Comparison of ENCODE assay signal across 21 cellular contexts in the genomic region with DNA sequence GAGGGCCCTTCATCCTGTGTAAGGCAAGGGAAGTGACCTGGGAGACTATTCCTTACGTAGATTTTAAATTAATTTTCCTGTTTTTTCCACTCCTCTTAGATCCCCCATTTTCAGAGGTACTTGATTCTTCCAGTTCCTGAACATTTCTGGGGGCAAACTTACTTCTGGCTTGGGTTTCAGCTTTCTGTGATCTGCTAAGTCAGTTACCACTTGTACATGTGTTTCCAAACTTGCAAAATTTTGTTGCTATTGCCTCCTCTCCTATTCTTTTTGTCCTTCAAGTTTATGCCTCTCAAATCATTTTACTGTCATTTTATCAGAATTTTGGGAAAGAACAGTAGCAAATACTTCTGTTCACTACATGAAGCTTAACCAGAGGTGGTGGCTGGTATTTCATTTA.
"Had no signal": no experiment of that assay in that cellular context is flagged by ENCODE, and none has a peak within 500 bp of the region (broad histone marks: within the 10 kb centered on the region; RNA-seq: fewer than 3 reads in every experiment).

No MANE protein-coding gene starts in this region.

- DNase-seq: activated CD4-positive, alpha-beta T cell treated with anti-CD3 and anti-CD28 coated beads for 48 hours; activated CD4-positive, alpha-beta T cell treated with anti-CD3 and anti-CD28 coated beads, Interleukin-2, amount 50 U/mL, for 4 hours; activated CD4-positive, CD25-positive, alpha-beta regulatory T cell treated with anti-CD3 and anti-CD28 coated beads, Interleukin-2, amount 50 U/mL, for 72 hours; activated CD8-positive, alpha-beta memory T cell treated with anti-CD3 and anti-CD28 coated beads, Interleukin-2, amount 10 ng/mL, durations not matched to agents 7 days and 5 days; activated gamma-delta T cell; activated naive CD4-positive, alpha-beta T cell treated with anti-CD3 and anti-CD28 coated beads for 36 hours; activated naive CD8-positive, alpha-beta T cell treated with anti-CD3 and anti-CD28 coated beads for 36 hours; activated T-cell treated with anti-CD3 and anti-CD28 coated beads, Interleukin-2, amount 50 U/mL, for 4 hours; brain microvascular endothelial cell; cerebellar nuclear complex; NCI-H1105 treated with DMSO at 0.1 percent for 48 hours; NCI-H1436 treated with DMSO at 0.1 percent for 48 hours; NCI-H187; NCI-H2081; NCI-H510A treated with DMSO at 0.1 percent for 48 hours; NCI-H69; NK-92 treated with Interleukin-12 subunit alpha and Interleukin-12 subunit beta, amount 100 ng/mL, for 24 hours; PC-3; SHP77 treated with DMSO at 0.1 percent for 48 hours had no signal

- H3K36me3 ChIP-seq: brain microvascular endothelial cell had no signal

- H3K27me3 ChIP-seq: brain microvascular endothelial cell had no signal

- H3K27ac ChIP-seq: brain microvascular endothelial cell had no signal

- ATAC-seq: activated CD8-positive, alpha-beta memory T cell treated with anti-CD3 and anti-CD28 coated beads, Interleukin-2, amount 10 ng/mL, durations not matched to agents 7 days and 5 days; activated T-cell treated with anti-CD3 and anti-CD28 coated beads, Interleukin-2, amount 50 U/mL, for 4 hours; activated T-helper 17 cell treated with anti-CD3 and anti-CD28 coated beads, Interleukin-2, amount 50 U/mL, for 72 hours; PC-3; WTC11 had no signal
